Comparison of ENCODE assay signal across 15 cellular contexts in the genomic region with DNA sequence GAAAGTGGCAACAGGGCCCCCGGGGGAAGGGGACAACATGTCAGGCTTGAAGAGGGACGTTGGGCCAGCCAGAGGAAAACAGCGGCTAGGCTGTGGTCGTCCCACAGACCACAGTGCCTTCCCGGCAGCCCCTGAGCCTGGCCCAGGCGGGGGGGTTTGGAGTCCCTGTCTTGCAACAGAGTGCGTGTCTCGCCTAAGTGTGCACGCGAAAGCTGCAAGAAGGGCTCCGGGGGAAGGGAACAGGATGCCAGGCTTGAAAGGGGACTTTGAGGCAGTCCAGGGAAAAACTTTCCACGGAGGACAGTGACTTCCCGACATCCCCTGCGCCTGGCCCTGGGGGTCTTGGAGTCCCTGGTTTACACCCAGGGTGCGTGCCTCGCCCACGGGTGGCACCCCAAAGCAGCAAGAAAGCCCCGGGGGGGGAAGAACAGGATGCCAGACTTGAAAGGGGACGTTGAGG.
DNase-seq lines count a peak whose midpoint lies in the region; ATAC-seq and TF ChIP-seq lines count a peak whose summit lies in the region.
"Had no signal": no experiment of that assay in that cellular context is flagged by ENCODE, and none has a peak within 500 bp of the region (broad histone marks: within the 10 kb centered on the region; RNA-seq: fewer than 3 reads in every experiment).

No MANE protein-coding gene starts in this region.

- H3K36me3 ChIP-seq in H7 (replicated peaks; ENCODE audit: control insufficient read depth, insufficient read depth, low read length) (no peaks in the 10 kb centered on the region), vagina (no peaks in the 10 kb centered on the region)
- H3K36me3 ChIP-seq: BE2C had no signal

- H3K4me3 ChIP-seq in H7 (ENCODE audit: insufficient read depth, low read depth, low read length) (no peak overlapping the region), vagina (no peak overlapping the region)
- H3K4me3 ChIP-seq: GM23248, K562 had no signal

- intact Hi-C loops in vagina (cut with DNase I), result no loop called here

- no peak for TF ChIP-seq CTCF in vagina (IDR thresholded peaks at IDR 0.05)

- no peak for ATAC-seq in GM21360 (IDR thresholded peaks at IDR 0.05; ENCODE audit: unreplicated experiment)
- ATAC-seq: K562 had no signal

- no peaks in the 10 kb centered on the region for H3K9me3 ChIP-seq in vagina
- H3K9me3 ChIP-seq: BE2C had no signal

- H3K27ac ChIP-seq in vagina, result no peak overlapping the region
- H3K27ac ChIP-seq: C4-2B, GM23248, HL-60 had no signal

- TF ChIP-seq POLR2A in vagina (IDR thresholded peaks at IDR 0.05), result no peak

- H3K27me3 ChIP-seq in H7 (ENCODE audit: control insufficient read depth, insufficient read depth, low read length) (no peaks in the 10 kb centered on the region), vagina (no peaks in the 10 kb centered on the region)

- peak; percentile 20 for DNase-seq in NCI-H82 (lab: John Stamatoyannopoulos, UW)
- DNase-seq in NCI-H82 treated with DMSO at 0.1 percent for 48 hours (lab: John Stamatoyannopoulos, UW; ENCODE audit: unreplicated experiment), result no peak
- DNase-seq in H7, result peak; percentile 11
- peak; percentile 34 for DNase-seq in islet precursor cell
- peak; percentile 74 to 82 for DNase-seq in vagina (ENCODE audit: extremely low spot score in 2 of 2)
- no peak for DNase-seq in iPS-NIHi7 (ENCODE audit: extremely low spot score)
- DNase-seq: BE2C; CD4-positive, alpha-beta memory T cell; DND-41; GF-D8; GM23248 had no signal

- no peaks in the 10 kb centered on the region for H3K4me1 ChIP-seq in vagina
- H3K4me1 ChIP-seq: BE2C had no signal

Comparison
In these comparisons a context has a peak if more than half of its experiments do, and no peak if none do; other contexts are left out.
1. DNase-seq: peak in NCI-H82 (single experiment), H7 (single experiment), islet precursor cell (single experiment) and vagina (2 of 2); none in NCI-H82 treated with DMSO at 0.1 percent for 48 hours (single experiment) and iPS-NIHi7 (single experiment).